In genomic region chr3:143119974-143120715, GRCh38 we compare ENCODE assay signal across 8 cellular contexts. TPM values are rescaled to one million over a fixed set of nuclear protein-coding genes. Genes with fewer than 3 reads are reported as not detected.
DNase-seq lines count a peak whose midpoint lies in the region; ATAC-seq, FAIRE-seq and TF ChIP-seq lines count a peak whose summit lies in the region.

No MANE protein-coding gene starts in this region.

- H3F3A ChIP-seq in SK-N-SH (replicated peaks; ENCODE audit: insufficient read depth) = peaks cover 3% of the 10 kb centered on the region

- H3K4me2 ChIP-seq in SK-N-SH = peak overlapping the region; percentile 99
- peak overlapping the region; percentile 92 for H3K4me2 ChIP-seq in K562 (ENCODE audit: insufficient read depth, low read length)

- FAIRE-seq in K562 (lab: Jason Lieb, UNC) = no peak

- POLR2A ChIA-PET in SK-N-SH (lab: Yijun Ruan, JAX) = no interaction called here
- POLR2A ChIA-PET in K562 (lab: Yijun Ruan, JAX) = interaction anchor here (0.6 to 2.1 kb wide), 4 partner anchors 9 to 552 kb away, joined by 3 to 6 read pairs (median 4); no protein-coding TSS in a partner anchor

- peak overlapping the region; percentile 39; the same call in 1 of the 2 replicates for H3K9ac ChIP-seq in SK-N-SH
- H3K9ac ChIP-seq in K562 (ENCODE audit: insufficient read depth in 1 of 2, low read depth in 2 of 2, low read length in 2 of 2) = peak overlapping the region; percentile 73 to 93

- TF ChIP-seq RAD21 in SK-N-SH (IDR thresholded peaks at IDR 0.05; ENCODE audit: low read length) (no peak), K562 (CRISPR knock-in tag; conservative IDR thresholded peaks at IDR 0.05 in 1 of 2, IDR thresholded peaks at IDR 0.05 in 1 of 2) (no peak)

- H3K27me3 ChIP-seq in SK-N-SH (ENCODE audit: insufficient read depth) (peaks cover 25% of the 10 kb centered on the region; the same call in 1 of the 2 replicates), K562 (ENCODE audit: control insufficient read depth in 2 of 2, insufficient read depth in 2 of 2, low read length in 2 of 2) (no peaks in the 10 kb centered on the region)

- peak; percentile 0 for ATAC-seq in HG03025 (IDR thresholded peaks at IDR 0.05; ENCODE audit: low FRiP score, unreplicated experiment)
- peak; percentile 22 for ATAC-seq in K562

- H4K20me1 ChIP-seq in SK-N-SH (ENCODE audit: insufficient read depth) (no peaks in the 10 kb centered on the region), K562 (replicated peaks; ENCODE audit: control insufficient read depth, insufficient read depth, low read length) (0 out of 2 replicates have a peak, but pooled peaks cover 4% of the 10 kb centered on the region)

- H3K4me1 ChIP-seq in SK-N-SH (ENCODE audit: control insufficient read depth in 1 of 2, insufficient read depth in 2 of 2, low read depth in 1 of 2, low read length in 1 of 2) = peaks cover 0 to 3% of the 10 kb centered on the region in 2 experiments; a peak in 1 of 4 replicates
- peaks cover 34 to 39% of the 10 kb centered on the region in 2 experiments; a peak in 4 of 5 replicates for H3K4me1 ChIP-seq in K562 (replicated peaks in 1 of 2; ENCODE audit: control insufficient read depth in 2 of 2, insufficient read depth in 2 of 2, low read length in 2 of 2)

- 0% methylated on average over 9 of the region's 85 CpGs for WGBS in SK-N-SH (ENCODE audit: low lambda C conversion rate)
- under 1% methylated on average over 40 of the region's 85 CpGs for WGBS in K562 (ENCODE audit: insufficient coverage, low coverage, missing lambda C conversion rate)

- H3K9me1 ChIP-seq in K562 (ENCODE audit: control insufficient read depth, insufficient read depth, low read length) = no peaks in the 10 kb centered on the region

- CTCF ChIA-PET in SK-N-SH (lab: Yijun Ruan, JAX) = interaction anchor here (1.2 kb wide), 1 partner anchor 11 kb away, joined by 3 read pairs; no protein-coding TSS in a partner anchor
- CTCF ChIA-PET in K562 (lab: Yijun Ruan, JAX; ENCODE audit: low intra/inter-chr PET ratio) = interaction anchor here (0.6 kb wide), 1 partner anchor 160 kb away, joined by 5 read pairs; no protein-coding TSS in a partner anchor

- H3K27ac ChIP-seq in SK-N-SH (ENCODE audit: low read depth in 2 of 2, low read length in 1 of 2) = no peak overlapping the region
- peak overlapping the region; percentile 99 for H3K27ac ChIP-seq in K562 (ENCODE audit: extremely low read depth, low read depth, low read length)

- TF ChIP-seq CTCF in SK-N-SH (IDR thresholded peaks at IDR 0.05) (peak; percentile 13; the same call in 1 of the 2 replicates), K562 (IDR thresholded peaks at IDR 0.05 in 2 of 3, conservative IDR thresholded peaks at IDR 0.05 in 1 of 3; ENCODE audit: insufficient read depth in 2 of 3, low read depth in 1 of 3, low read length in 3 of 3) (no peak)

- in situ Hi-C loops in K562 (cut with MboI) = no loop called here

- TSS peak; percentile 67 for BruUV-seq in K562 (replicated peaks; lab: Mats Ljungman, UMichigan)

- H3K36me3 ChIP-seq in SK-N-SH (replicated peaks in 1 of 2; ENCODE audit: control insufficient read depth in 1 of 2, insufficient read depth in 2 of 2, low read length in 1 of 2) = no peaks in the 10 kb centered on the region
- H3K36me3 ChIP-seq in K562 (ENCODE audit: control insufficient read depth, insufficient read depth, low read length) = peaks cover 16% of the 10 kb centered on the region; the same call in 2 of the 3 replicates

- H3K79me2 ChIP-seq in SK-N-SH (ENCODE audit: insufficient read depth) (no peaks in the 10 kb centered on the region), K562 (ENCODE audit: control insufficient read depth, insufficient read depth, low read length) (peaks cover 76% of the 10 kb centered on the region)

- no peak for TF ChIP-seq POLR2A in K562 (conservative IDR thresholded peaks at IDR 0.05)

- H3K9me2 ChIP-seq in SK-N-SH = no peaks in the 10 kb centered on the region

- no peaks in the 10 kb centered on the region for H3K9me3 ChIP-seq in SK-N-SH
- H3K9me3 ChIP-seq in K562 (replicated peaks; ENCODE audit: control insufficient read depth, insufficient read depth, low read depth, low read length) = peaks cover 7% of the 10 kb centered on the region

- DNase-seq in NCI-H2081 (lab: John Stamatoyannopoulos, UW) = peak; percentile 35 to 63
- DNase-seq in NCI-H2081 treated with DMSO at 0.1 percent for 48 hours (lab: John Stamatoyannopoulos, UW) = no peak
- peak; percentile 59 for DNase-seq in SK-N-SH
- peak; percentile 39 to 57 (median 51) for DNase-seq in K562 (ENCODE audit: extremely low read depth in 1 of 4, low spot score in 3 of 4)
- peak; percentile 40 for DNase-seq in iPS-NIHi7 (ENCODE audit: extremely low spot score)
- peak; percentile 2 to 23 (median 9) for DNase-seq in stimulated activated CD4-positive, alpha-beta T cell treated with anti-CD3 and anti-CD28 coated beads, Interleukin-12 subunit alpha, Interleukin-12 subunit beta, amount 100 ng/mL, for 48 hours (ENCODE audit: low read depth in 2 of 3, low spot score in 1 of 3)
- no peak for DNase-seq in 8988T

- intact Hi-C loops in K562 (cut with micrococcal nuclease) = loop anchor here (2.0 to 5.0 kb wide), 3 partner anchors 35 to 227 kb away; no protein-coding TSS in a partner anchor

- H3K4me3 ChIP-seq in SK-N-SH (ENCODE audit: low read depth in 2 of 2, low read length in 1 of 2) (peak overlapping the region; percentile 61 to 99), K562 (peak overlapping the region; percentile 89)

- TF ChIP-seq EP300 in SK-N-SH (IDR thresholded peaks at IDR 0.05; ENCODE audit: borderline replicate concordance in 1 of 2, low read depth in 1 of 2, low read length in 1 of 2) = no peak
- no peak for TF ChIP-seq EP300 in K562 (IDR thresholded peaks at IDR 0.05; ENCODE audit: low read length)

- peak overlapping the region; percentile 97 for H2AFZ ChIP-seq in SK-N-SH (ENCODE audit: low read depth)
- peak overlapping the region; percentile 38; the same call in 1 of the 2 replicates for H2AFZ ChIP-seq in K562 (ENCODE audit: low read depth, low read length)

TF ChIP-seq in SK-N-SH, 30 proteins besides CTCF, POLR2A, EP300 and RAD21 (continues in another document):
- TF ChIP-seq FOSL2 (IDR thresholded peaks at IDR 0.05; ENCODE audit: borderline replicate concordance, low read depth) (no peak), GATA2 (CRISPR knock-in tag; IDR thresholded peaks at IDR 0.05) (no peak), RXRA (IDR thresholded peaks at IDR 0.05; ENCODE audit: borderline replicate concordance, low read depth) (no peak)

TF ChIP-seq in K562, 482 proteins besides CTCF, POLR2A, EP300 and RAD21 (continues in another document):
- no peak for TF ChIP-seq ZNF764 (CRISPR knock-in tag; IDR thresholded peaks at IDR 0.05; ENCODE audit: low read depth)
- no peak for TF ChIP-seq MTA1 (IDR thresholded peaks at IDR 0.05; ENCODE audit: borderline replicate concordance)
- TF ChIP-seq ZNF75A (CRISPR knock-in tag; IDR thresholded peaks at IDR 0.05) = no peak
- TF ChIP-seq ZNF785 (CRISPR knock-in tag; IDR thresholded peaks at IDR 0.05) = no peak
- no peak for TF ChIP-seq KLF16 (IDR thresholded peaks at IDR 0.05)
- TF ChIP-seq HNRNPUL1 (IDR thresholded peaks at IDR 0.05; ENCODE audit: low read length) = no peak
- no peak for TF ChIP-seq SREBF1 (IDR thresholded peaks at IDR 0.05; ENCODE audit: borderline replicate concordance, low read depth, low read length)
- TF ChIP-seq FOXM1 (IDR thresholded peaks at IDR 0.05; ENCODE audit: low read depth) = no peak
- no peak for TF ChIP-seq FOXM1 (CRISPR knock-in tag; IDR thresholded peaks at IDR 0.05; ENCODE audit: low read depth)
- TF ChIP-seq PHB2 (IDR thresholded peaks at IDR 0.05; ENCODE audit: low read depth) = no peak
- TF ChIP-seq DMBX1 (CRISPR knock-in tag; IDR thresholded peaks at IDR 0.05; ENCODE audit: borderline replicate concordance) = no peak
- no peak for TF ChIP-seq DIDO1 (tag; IDR thresholded peaks at IDR 0.05; ENCODE audit: low read depth)
- TF ChIP-seq NFIC (IDR thresholded peaks at IDR 0.05) = no peak
- TF ChIP-seq NRF1 (conservative IDR thresholded peaks at IDR 0.05 in 1 of 2, IDR thresholded peaks at IDR 0.05 in 1 of 2) = peak in 1 of 2 experiments; percentile 9; a peak in 1 of 4 replicates
- peak; percentile 56 for TF ChIP-seq U2AF1 (optimal IDR thresholded peaks at IDR 0.05; ENCODE audit: low read depth, low read length)
- no peak for TF ChIP-seq SNIP1 (IDR thresholded peaks at IDR 0.05; ENCODE audit: low read depth)
- no peak for TF ChIP-seq ATF3 (IDR thresholded peaks at IDR 0.05)
- no peak for TF ChIP-seq ATF3 (CRISPR knock-in tag; conservative IDR thresholded peaks at IDR 0.05)
- no peak for TF ChIP-seq TCF3 (CRISPR knock-in tag; IDR thresholded peaks at IDR 0.05)

RNA-seq across cellular contexts. Expression of gene CHST2, which starts 0.6 kb away (rescaled TPM):
- polyA plus RNA-seq in SK-N-SH (2012; rRNA removed) (1.1 and 1.6 TPM in 2 replicates), K562 (2011; rRNA removed) (8.0 and 13.7 TPM in 2 replicates), K562 (2014; fragmentation: Illumina TruSeq; extraction: Trizol) (16.5 and 19.2 TPM in 2 replicates), K562 (2014; fragmentation: Nextera tagmentation; extraction: Ambion mirVana) (1 to 10 TPM; 3.4 to 3.7 TPM), K562 (2014; rRNA removed) (32.6 and 36.4 TPM in 2 replicates)
- 1.2 and 2.0 TPM in 2 replicates for polyA plus RNA-seq in SK-N-SH (2012; cell fraction: cytosol; rRNA removed)
- 1.3 and 1.5 TPM in 2 replicates for polyA plus RNA-seq in SK-N-SH (2012; cell fraction: nucleus; rRNA removed)
- total RNA-seq in K562 (2011; cell fraction: chromatin; rRNA removed; ENCODE audit: low replicate concordance) = 15.4 and 34.1 TPM in 2 replicates
- total RNA-seq in K562 (2011; cell fraction: nucleolus; rRNA removed) = 40.4 and 52.0 TPM in 2 replicates
- total RNA-seq in K562 (2011; cell fraction: nucleoplasm; rRNA removed) = 27.5 and 32.1 TPM in 2 replicates
- total RNA-seq in K562 (2014; rRNA removed) (27.3 and 28.5 TPM in 2 replicates), K562 (2014; rRNA removed; fragmentation: Illumina TruSeq; extraction: Trizol) (10.6 and 10.7 TPM in 2 replicates), K562 (2015; rRNA removed; fragmentation: Illumina TruSeq; extraction: Trizol) (13.9 and 14.7 TPM in 2 replicates), K562 (2021) (55.1 and 60.3 TPM in 2 replicates)
- polyA plus RNA-seq in K562 (2011; cell fraction: cytosol; rRNA removed) = 10.9 and 33.4 TPM in 2 replicates
- 19.2 and 52.4 TPM in 2 replicates for polyA plus RNA-seq in K562 (2011; cell fraction: nucleus; rRNA removed)
- polyA plus RNA-seq in K562 (2012) = 25.3 and 34.2 TPM in 2 replicates
- 4.3 and 8.8 TPM in 2 replicates for polyA minus RNA-seq in K562 (2011; rRNA and poly(A)+ RNA removed)
- polyA minus RNA-seq in K562 (2011; cell fraction: cytosol; rRNA and poly(A)+ RNA removed) = 17.7 and 18.6 TPM in 2 replicates
- 21.2 and 23.4 TPM in 2 replicates for polyA minus RNA-seq in K562 (2011; cell fraction: nucleus; rRNA and poly(A)+ RNA removed)

Comparison
In these comparisons a context has a peak if more than half of its experiments do, and no peak if none do; other contexts are left out.
1. DNase-seq: peak in NCI-H2081 (2 of 2), SK-N-SH (single experiment), K562 (4 of 4), iPS-NIHi7 (single experiment) and stimulated activated CD4-positive, alpha-beta T cell treated with anti-CD3 and anti-CD28 coated beads, Interleukin-12 subunit alpha, Interleukin-12 subunit beta, amount 100 ng/mL, for 48 hours (3 of 3); none in NCI-H2081 treated with DMSO at 0.1 percent for 48 hours (single experiment) and 8988T (single experiment).